Comparison of ENCODE assay signal across 21 cellular contexts in the genomic region with DNA sequence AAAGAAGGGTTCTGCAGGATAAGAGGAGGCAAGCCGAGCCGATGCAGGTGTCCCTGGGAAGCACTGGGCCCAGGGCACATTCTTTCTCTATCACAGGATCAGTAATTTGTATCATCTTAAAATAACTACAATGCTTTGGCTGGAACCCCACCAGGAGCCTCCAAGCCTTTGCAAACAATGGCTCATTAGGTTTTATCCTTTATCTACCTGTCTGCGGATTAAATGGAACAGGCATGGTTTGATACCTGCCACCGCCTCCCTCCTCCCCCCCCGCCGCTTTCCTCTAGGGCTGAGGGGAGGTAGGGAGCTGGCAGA.
DNase-seq lines count a peak whose midpoint lies in the region; FAIRE-seq and TF ChIP-seq lines count a peak whose summit lies in the region.
"Had no signal": no experiment of that assay in that cellular context is flagged by ENCODE, and none has a peak within 500 bp of the region (broad histone marks: within the 10 kb centered on the region; RNA-seq: fewer than 3 reads in every experiment).

No MANE protein-coding gene starts in this region.

- WGBS in H1 (ENCODE audit: extremely low coverage in 1 of 2, insufficient coverage in 1 of 2, insufficient read length in 1 of 2, insufficient replicate concordance in 2 of 2, low coverage in 1 of 2, low lambda C conversion rate in 2 of 2, missing lambda C conversion rate in 1 of 2), 2 experiments: 46% methylated on average over 6 of the region's 6 CpGs; no CpG with 5 or more reads in 1 of the 2 experiments
- no CpG with 5 or more reads among the region's 6 CpGs for WGBS in mesendoderm (ENCODE audit: extremely low coverage, insufficient coverage, low lambda C conversion rate)
- 44 to 66% (median 56%) methylated on average over 6 of the region's 6 CpGs for WGBS in stomach, 5 donors
- WGBS in suprapubic skin: 40% methylated on average over 6 of the region's 6 CpGs

- FAIRE-seq in H1 (lab: Jason Lieb, UNC) (no peak), D721Med (lab: Jason Lieb, UNC) (no peak)
- FAIRE-seq: A204.1, G401.6, GM12892 had no signal

- peak; percentile 31 for DNase-seq in Karpas-422
- no peak for DNase-seq in H1 (ENCODE audit: low read depth in 1 of 2, low spot score in 2 of 2)
- peak; percentile 87 for DNase-seq in mesendoderm
- DNase-seq in ACHN: no peak
- no peak for DNase-seq in stomach
- DNase-seq in D721Med (ENCODE audit: insufficient read length, low spot score): no peak
- no peak for DNase-seq in suprapubic skin (ENCODE audit: low spot score in 2 of 2)
- DNase-seq: AML-193; BE2C; CD4-positive, alpha-beta T cell; CD8-positive, alpha-beta memory T cell; DMS53; DND-41; GOT3; HCEC 1CT had no signal

- H2BK5ac ChIP-seq in H1 (ENCODE audit: low read depth, low read length) (no peak overlapping the region), mesendoderm (ENCODE audit: low read length) (no peak overlapping the region)

- H3K18ac ChIP-seq in H1 (ENCODE audit: extremely low read depth, low read length) (no peak overlapping the region), mesendoderm (ENCODE audit: low read length) (no peak overlapping the region)

- no peak for TF ChIP-seq POLR2A in H1 (IDR thresholded peaks at IDR 0.05; ENCODE audit: control extremely low read depth in 1 of 2, low read depth in 2 of 2, low read length in 2 of 2)
- TF ChIP-seq POLR2A in stomach (IDR thresholded peaks at IDR 0.05): no peak
- no peak for TF ChIP-seq POLR2A in suprapubic skin (IDR thresholded peaks at IDR 0.05)

- TF ChIP-seq EP300 in H1 (IDR thresholded peaks at IDR 0.05; ENCODE audit: borderline replicate concordance in 1 of 2, low read depth in 2 of 2, low read length in 2 of 2) (no peak), stomach (IDR thresholded peaks at IDR 0.05) (no peak), suprapubic skin (IDR thresholded peaks at IDR 0.05) (no peak)

- H3K36me3 ChIP-seq in HUES48 (ENCODE audit: control insufficient read depth, insufficient read depth, low read length) (no peaks in the 10 kb centered on the region), Karpas-422 (ENCODE audit: insufficient read depth, low read length) (no peaks in the 10 kb centered on the region), H1 (ENCODE audit: control insufficient read depth in 2 of 4, insufficient read depth in 4 of 4, low read length in 3 of 4) (no peaks in the 10 kb centered on the region; a peak in 1 of 8 replicates), mesendoderm (ENCODE audit: control insufficient read depth, insufficient read depth, low read length) (no peaks in the 10 kb centered on the region), stomach (no peaks in the 10 kb centered on the region), suprapubic skin (no peaks in the 10 kb centered on the region)
- H3K36me3 ChIP-seq: BE2C; BLaER1 treated with 17β-estradiol and CSF1 and Interleukin-3, amounts not matched to agents 10 nM and 100 nM had no signal

- H3K23ac ChIP-seq in H1 (ENCODE audit: insufficient read length): no peak overlapping the region
- H3K23ac ChIP-seq in mesendoderm (ENCODE audit: low read length): no peak overlapping the region

- H3K9ac ChIP-seq in HUES48 (ENCODE audit: low read depth, low read length) (no peak overlapping the region), Karpas-422 (ENCODE audit: low read length) (no peak overlapping the region), H1 (replicated peaks in 1 of 4; ENCODE audit: extremely low read depth in 1 of 4, low read depth in 3 of 4, low read length in 3 of 4) (no peak overlapping the region), mesendoderm (ENCODE audit: low read length) (no peak overlapping the region)
- H3K9ac ChIP-seq: BLaER1 treated with 17β-estradiol and CSF1 and Interleukin-3, amounts not matched to agents 10 nM and 100 nM had no signal

- H3K79me1 ChIP-seq in H1 (ENCODE audit: low read depth, low read length) (no peaks in the 10 kb centered on the region), mesendoderm (ENCODE audit: low read length) (no peaks in the 10 kb centered on the region)

- H3K9me3 ChIP-seq in HUES48 (ENCODE audit: control insufficient read depth, insufficient read depth, low read length): no peaks in the 10 kb centered on the region
- H3K9me3 ChIP-seq in Karpas-422 (ENCODE audit: low read length): no peaks in the 10 kb centered on the region
- no peaks in the 10 kb centered on the region; a peak in 1 of 4 replicates for H3K9me3 ChIP-seq in H1 (ENCODE audit: insufficient read depth in 2 of 2, low read depth in 1 of 2, low read length in 1 of 2)
- no peaks in the 10 kb centered on the region for H3K9me3 ChIP-seq in stomach
- H3K9me3 ChIP-seq in suprapubic skin: no peaks in the 10 kb centered on the region
- H3K9me3 ChIP-seq: BE2C; BLaER1 treated with 17β-estradiol and CSF1 and Interleukin-3, amounts not matched to agents 10 nM and 100 nM had no signal

- H3K4ac ChIP-seq in H1 (replicated peaks; ENCODE audit: insufficient read length, low read depth, low read length): no peak overlapping the region
- H3K4ac ChIP-seq in mesendoderm (ENCODE audit: low read depth, low read length): no peak overlapping the region

- no peaks in the 10 kb centered on the region for H3K79me2 ChIP-seq in Karpas-422 (ENCODE audit: low read length)
- no peaks in the 10 kb centered on the region for H3K79me2 ChIP-seq in H1 (ENCODE audit: control insufficient read depth in 1 of 2, insufficient read depth in 2 of 2, low read length in 2 of 2)
- no peaks in the 10 kb centered on the region for H3K79me2 ChIP-seq in mesendoderm (ENCODE audit: control insufficient read depth, insufficient read depth, low read length)

- H2AK5ac ChIP-seq in H1 (ENCODE audit: low read depth, low read length): no peak overlapping the region
- H2AK5ac ChIP-seq in mesendoderm (ENCODE audit: low read length): no peak overlapping the region

- no peaks in the 10 kb centered on the region for H3K23me2 ChIP-seq in H1 (ENCODE audit: low read depth, low read length)

- in situ Hi-C loops in ACHN (cut with HindIII; ENCODE audit: low pct_ligation_motif_present, low pct_unique_long_range_greater_than_20kb, low sequenced_read_pairs): no loop called here

- no peak for TF ChIP-seq RAD21 in H1 (IDR thresholded peaks at IDR 0.05 in 1 of 2, conservative IDR thresholded peaks at IDR 0.05 in 1 of 2; ENCODE audit: low read depth in 2 of 2, low read length in 2 of 2)

- intact Hi-C loops in stomach (cut with DNase I; ENCODE audit: low total_unique reads): no loop called here

- no peak overlapping the region for H2BK120ac ChIP-seq in H1 (replicated peaks; ENCODE audit: low read depth, low read length)
- H2BK120ac ChIP-seq in mesendoderm (ENCODE audit: low read depth, low read length): no peak overlapping the region

- H4K20me1 ChIP-seq in Karpas-422 (ENCODE audit: insufficient read depth, low read depth, low read length) (no peaks in the 10 kb centered on the region), H1 (replicated peaks in 1 of 2; ENCODE audit: control insufficient read depth in 1 of 2, insufficient read depth in 2 of 2, low read length in 2 of 2) (peaks cover 1 to 5% of the 10 kb centered on the region in 2 experiments)
- H4K20me1 ChIP-seq: BLaER1 treated with 17β-estradiol and CSF1 and Interleukin-3, amounts not matched to agents 10 nM and 100 nM had no signal

- H2AFZ ChIP-seq in Karpas-422 (ENCODE audit: low read length): no peak overlapping the region
- no peak overlapping the region for H2AFZ ChIP-seq in H1 (ENCODE audit: low read length)

- no peak overlapping the region for H2BK20ac ChIP-seq in H1 (ENCODE audit: low read length)

- H3K56ac ChIP-seq in H1 (replicated peaks; ENCODE audit: insufficient read length, low read depth, low read length): no peak overlapping the region
- H3K56ac ChIP-seq in mesendoderm (ENCODE audit: low read length): no peak overlapping the region

- CTCF ChIA-PET in H1 (lab: Charles Lee; ENCODE audit: partially characterized antibody): no interaction called here

- H3K27ac ChIP-seq in HUES48 (ENCODE audit: low read depth, low read length) (peak overlapping the region; percentile 81), Karpas-422 (ENCODE audit: low read length) (no peak overlapping the region), H1 (ENCODE audit: low read depth, low read length) (no peak overlapping the region), mesendoderm (ENCODE audit: low read depth, low read length) (peak overlapping the region; percentile 40), stomach (no peak overlapping the region), suprapubic skin (no peak overlapping the region)
- H3K27ac ChIP-seq: 22Rv1; BLaER1 treated with 17β-estradiol and CSF1 and Interleukin-3, amounts not matched to agents 10 nM and 100 nM had no signal

- H4K5ac ChIP-seq in H1 (ENCODE audit: insufficient read length, low read depth, low read length) (no peak overlapping the region), mesendoderm (ENCODE audit: low read length) (no peak overlapping the region)

- no peak overlapping the region for H3K14ac ChIP-seq in H1 (ENCODE audit: insufficient read length)

- no peak overlapping the region; the same call in 1 of the 2 replicates for H2BK12ac ChIP-seq in H1 (ENCODE audit: low read depth, low read length)

- POLR2A ChIA-PET in H1 (lab: Charles Lee; ENCODE audit: partially characterized antibody): no interaction called here

- no peak for TF ChIP-seq CTCF in H1 (IDR thresholded peaks at IDR 0.05; ENCODE audit: control extremely low read depth in 1 of 3, insufficient read depth in 1 of 3, low read depth in 1 of 3, low read length in 3 of 3)
- no peak for TF ChIP-seq CTCF in stomach (IDR thresholded peaks at IDR 0.05)
- no peak for TF ChIP-seq CTCF in D721Med (IDR thresholded peaks at IDR 0.05; ENCODE audit: insufficient read depth, missing control alignments)
- TF ChIP-seq CTCF in suprapubic skin (IDR thresholded peaks at IDR 0.05): no peak

- H3K4me2 ChIP-seq in Karpas-422 (ENCODE audit: low read depth, low read length, poor library complexity, severe bottlenecking) (no peak overlapping the region), H1 (ENCODE audit: insufficient read depth in 1 of 2, low read depth in 2 of 2, low read length in 2 of 2) (peak overlapping the region; percentile 36 to 40; a peak in 3 of 4 replicates), mesendoderm (ENCODE audit: low read length) (no peak overlapping the region)
- H3K4me2 ChIP-seq: BLaER1 treated with 17β-estradiol and CSF1 and Interleukin-3, amounts not matched to agents 10 nM and 100 nM had no signal

- H4K91ac ChIP-seq in H1 (replicated peaks; ENCODE audit: insufficient read length, low read length): no peak overlapping the region

- H4K8ac ChIP-seq in H1 (ENCODE audit: extremely low read depth, insufficient read depth, low read length): no peak overlapping the region
- H4K8ac ChIP-seq in mesendoderm (ENCODE audit: low read depth, low read length): no peak overlapping the region

- no peaks in the 10 kb centered on the region for H3K9me2 ChIP-seq in Karpas-422 (replicated peaks; ENCODE audit: insufficient read depth, low read length)

- H3K4me1 ChIP-seq in HUES48 (ENCODE audit: control insufficient read depth, insufficient read depth, low read length) (peaks cover 18% of the 10 kb centered on the region), Karpas-422 (ENCODE audit: low read length) (peaks cover 81% of the 10 kb centered on the region), H1 (replicated peaks in 1 of 4; ENCODE audit: control insufficient read depth in 3 of 4, insufficient read depth in 4 of 4, low read length in 3 of 4) (peaks cover 4 to 16% (median 8%) of the 10 kb centered on the region in 4 experiments; a peak in 6 of 7 replicates), mesendoderm (ENCODE audit: control insufficient read depth, low read depth, low read length) (peaks cover 3% of the 10 kb centered on the region), stomach (no peaks in the 10 kb centered on the region), suprapubic skin (no peaks in the 10 kb centered on the region)
- H3K4me1 ChIP-seq: BE2C had no signal

- no peak overlapping the region; the same call in 1 of the 2 replicates for H3K4me3 ChIP-seq in HUES48 (ENCODE audit: low read depth, low read length)
- no peak overlapping the region for H3K4me3 ChIP-seq in Karpas-422 (ENCODE audit: low read length)
- peak overlapping the region in 1 of 4 experiments; percentile 13; a peak in 1 of 8 replicates for H3K4me3 ChIP-seq in H1 (ENCODE audit: extremely low read depth in 1 of 4, insufficient read depth in 2 of 4, low read depth in 3 of 4, low read length in 4 of 4)
- no peak overlapping the region for H3K4me3 ChIP-seq in mesendoderm (ENCODE audit: low read length)
- H3K4me3 ChIP-seq in stomach: no peak overlapping the region
- no peak overlapping the region for H3K4me3 ChIP-seq in suprapubic skin
- H3K4me3 ChIP-seq: BLaER1 treated with 17β-estradiol and CSF1 and Interleukin-3, amounts not matched to agents 10 nM and 100 nM had no signal

- H3K27me3 ChIP-seq in HUES48 (ENCODE audit: control insufficient read depth, insufficient read depth, low read length) (peaks cover 93% of the 10 kb centered on the region), Karpas-422 (ENCODE audit: low read length) (no peaks in the 10 kb centered on the region), H1 (replicated peaks in 1 of 4; ENCODE audit: control insufficient read depth in 3 of 4, extremely low read depth in 1 of 4, insufficient read depth in 3 of 4, low read length in 3 of 4) (peaks cover 44 to 68% (median 64%) of the 10 kb centered on the region in 4 experiments), mesendoderm (ENCODE audit: insufficient read depth, low read length, poor library complexity) (no peaks in the 10 kb centered on the region), stomach (peaks cover 0 to 44% (median 0%) of the 10 kb centered on the region in 3 donors), suprapubic skin (peaks cover 47% of the 10 kb centered on the region)
- H3K27me3 ChIP-seq: BE2C; BLaER1 treated with 17β-estradiol and CSF1 and Interleukin-3, amounts not matched to agents 10 nM and 100 nM had no signal

- H2BK15ac ChIP-seq in H1 (ENCODE audit: low read length): no peak overlapping the region
- no peak overlapping the region for H2BK15ac ChIP-seq in mesendoderm (replicated peaks; ENCODE audit: low read depth)

Comparison
In these comparisons a context has a peak if more than half of its experiments do, and no peak if none do; other contexts are left out.
1. H3K27ac ChIP-seq: peak in HUES48 (single experiment) and mesendoderm (single experiment); none in Karpas-422 (single experiment), H1 (single experiment), stomach (0 of 5) and suprapubic skin (single experiment).
2. DNase-seq: peak in Karpas-422 (single experiment) and mesendoderm (single experiment); none in H1 (0 of 2), ACHN (single experiment), stomach (single experiment), D721Med (single experiment) and suprapubic skin (0 of 2).
3. H3K4me2 ChIP-seq: peak in H1 (2 of 2); none in Karpas-422 (single experiment) and mesendoderm (single experiment).